ENCODE assay signal across 15 cellular contexts in genomic region chr6:137494281-137494966, GRCh38. TPM values are rescaled to one million over a fixed set of nuclear protein-coding genes. Genes with fewer than 3 reads are reported as not detected.
DNase-seq lines count a peak whose midpoint lies in the region; ATAC-seq and TF ChIP-seq lines count a peak whose summit lies in the region.
"Had no signal": no experiment of that assay in that cellular context is flagged by ENCODE, and none has a peak within 500 bp of the region (broad histone marks: within the 10 kb centered on the region; RNA-seq: fewer than 3 reads in every experiment).

Gene OLIG3 (minus strand): TSS chr6:137494394. CDS start chr6:137494170, 224 bp downstream.

- H3K4me3 ChIP-seq in dorsolateral prefrontal cortex: peak within 1 kb of the TSS in 25 of 59 donors; percentile 7 to 49 (median 29)
- H3K4me3 ChIP-seq: BLaER1 had no signal

- H3K4me1 Mint-ChIP-seq in activated naive CD8-positive, alpha-beta T cell treated with anti-CD3 and anti-CD28 coated beads for 36 hours: peaks cover 61% of the 10 kb centered on the region
- H3K4me1 Mint-ChIP-seq in naive thymus-derived CD8-positive, alpha-beta T cell: peaks cover 18 to 64% (median 61%) of the 10 kb centered on the region in 4 donors
- peaks cover 31% of the 10 kb centered on the region for H3K4me1 Mint-ChIP-seq in chondrocyte (ENCODE audit: low read depth)

- H3K27me3 Mint-ChIP-seq in activated naive CD8-positive, alpha-beta T cell treated with anti-CD3 and anti-CD28 coated beads for 36 hours: peaks cover 100% of the 10 kb centered on the region
- H3K27me3 Mint-ChIP-seq in naive thymus-derived CD8-positive, alpha-beta T cell: peaks cover 59 to 100% (median 82%) of the 10 kb centered on the region in 5 donors
- peaks cover 93% of the 10 kb centered on the region for H3K27me3 Mint-ChIP-seq in chondrocyte (ENCODE audit: low read depth)

- H3K27ac ChIP-seq in dorsolateral prefrontal cortex: no peak within 1 kb of the TSS
- H3K27ac ChIP-seq: BLaER1, heart right ventricle, KMS-11, right atrium auricular region had no signal

- no peaks in the 10 kb centered on the region for H3K9me3 Mint-ChIP-seq in activated naive CD8-positive, alpha-beta T cell treated with anti-CD3 and anti-CD28 coated beads for 36 hours
- H3K9me3 Mint-ChIP-seq in naive thymus-derived CD8-positive, alpha-beta T cell: peaks cover 0 to 10% (median 0%) of the 10 kb centered on the region in 9 donors
- no peaks in the 10 kb centered on the region for H3K9me3 Mint-ChIP-seq in chondrocyte (ENCODE audit: low read depth)

- peak within 1 kb of the TSS; percentile 54 for H3K4me3 Mint-ChIP-seq in activated naive CD8-positive, alpha-beta T cell treated with anti-CD3 and anti-CD28 coated beads for 36 hours
- H3K4me3 Mint-ChIP-seq in naive thymus-derived CD8-positive, alpha-beta T cell: peak within 1 kb of the TSS; percentile 54 to 84 (median 72)
- H3K4me3 Mint-ChIP-seq in chondrocyte (ENCODE audit: unreplicated experiment): no peak within 1 kb of the TSS
- H3K4me3 Mint-ChIP-seq: HFFc6 had no signal

- H3K36me3 Mint-ChIP-seq in activated naive CD8-positive, alpha-beta T cell treated with anti-CD3 and anti-CD28 coated beads for 36 hours: no peaks in the 10 kb centered on the region
- H3K36me3 Mint-ChIP-seq in naive thymus-derived CD8-positive, alpha-beta T cell: peaks cover 0 to 12% (median 3%) of the 10 kb centered on the region in 3 donors
- H3K36me3 Mint-ChIP-seq in chondrocyte (ENCODE audit: low read depth): peaks cover 6% of the 10 kb centered on the region

- H3K27ac Mint-ChIP-seq in activated naive CD8-positive, alpha-beta T cell treated with anti-CD3 and anti-CD28 coated beads for 36 hours: no peak within 1 kb of the TSS
- H3K27ac Mint-ChIP-seq in naive thymus-derived CD8-positive, alpha-beta T cell: peak within 1 kb of the TSS in 3 of 10 donors; percentile 37 to 53 (median 53)
- H3K27ac Mint-ChIP-seq in chondrocyte (ENCODE audit: unreplicated experiment): no peak within 1 kb of the TSS
- H3K27ac Mint-ChIP-seq: HFFc6 had no signal

- ATAC-seq in naive thymus-derived CD8-positive, alpha-beta T cell: peak; percentile 53 to 78
- ATAC-seq in left colon: no peak
- ATAC-seq: heart right ventricle had no signal

- H3K27me3 ChIP-seq in dorsolateral prefrontal cortex: peaks cover 50 to 100% (median 100%) of the 10 kb centered on the region in 45 donors

- intact Hi-C loops in dorsolateral prefrontal cortex (cut with DNase I) (no loop called here), left colon (cut with DNase I, micrococcal nuclease) (no loop called here)

- TF ChIP-seq CTCF in dorsolateral prefrontal cortex (IDR thresholded peaks at IDR 0.05 in 54 of 56, conservative IDR thresholded peaks at IDR 0.05 in 2 of 56; ENCODE audit: low read depth in 1 of 56, partially characterized antibody in 56 of 56) (no peak), chondrocyte (IDR thresholded peaks at IDR 0.05) (no peak)

- DNase-seq in stimulated activated CD4-positive, alpha-beta T cell treated with anti-CD3 and anti-CD28 coated beads, Interleukin-12 subunit alpha, Interleukin-12 subunit beta, amount 100 ng/mL, for 4 hours: peak; percentile 20
- no peak for DNase-seq in stimulated activated CD4-positive, alpha-beta T cell treated with anti-CD3 and anti-CD28 coated beads, Interleukin-2, amount 100 ng/mL, for 48 hours
- peak; percentile 49 for DNase-seq in activated naive CD8-positive, alpha-beta T cell treated with anti-CD3 and anti-CD28 coated beads for 36 hours
- DNase-seq in naive thymus-derived CD8-positive, alpha-beta T cell: peak in 5 of 10 donors; percentile 23 to 56 (median 38)
- no peak for DNase-seq in dorsolateral prefrontal cortex
- DNase-seq in LoVo (ENCODE audit: low spot score): no peak
- DNase-seq in left colon: no peak
- DNase-seq in chondrocyte (ENCODE audit: low spot score): no peak
- DNase-seq: heart right ventricle, HFFc6, substantia nigra had no signal

- POLR2A ChIA-PET in naive thymus-derived CD8-positive, alpha-beta T cell (lab: Charles Lee): no interaction called here

RNA-seq across cellular contexts. Expression of gene OLIG3, which starts in this region (rescaled TPM):
- total RNA-seq in activated naive CD8-positive, alpha-beta T cell treated with anti-CD3 and anti-CD28 coated beads for 36 hours: under 1 TPM; 0.10 to 0.21 TPM
- not detected for total RNA-seq in naive thymus-derived CD8-positive, alpha-beta T cell
- polyA plus RNA-seq in naive thymus-derived CD8-positive, alpha-beta T cell: not detected
- total RNA-seq in dorsolateral prefrontal cortex: not detected
- not detected for total RNA-seq in left colon
- not detected in 3 replicates for total RNA-seq in chondrocyte
- total RNA-seq: bronchial epithelial cell, heart right ventricle, HFFc6, right atrium auricular region had no signal
- polyA plus RNA-seq: heart right ventricle had no signal

Comparison
In these comparisons a context has a peak if more than half of its experiments do, and no peak if none do; other contexts are left out.
1. Peak in DNase-seq in activated naive CD8-positive, alpha-beta T cell treated with anti-CD3 and anti-CD28 coated beads for 36 hours; RNA of the gene not detected or under 1 TPM.
2. Peak in ATAC-seq in naive thymus-derived CD8-positive, alpha-beta T cell; RNA of the gene not detected or under 1 TPM.